In the genomic region with DNA sequence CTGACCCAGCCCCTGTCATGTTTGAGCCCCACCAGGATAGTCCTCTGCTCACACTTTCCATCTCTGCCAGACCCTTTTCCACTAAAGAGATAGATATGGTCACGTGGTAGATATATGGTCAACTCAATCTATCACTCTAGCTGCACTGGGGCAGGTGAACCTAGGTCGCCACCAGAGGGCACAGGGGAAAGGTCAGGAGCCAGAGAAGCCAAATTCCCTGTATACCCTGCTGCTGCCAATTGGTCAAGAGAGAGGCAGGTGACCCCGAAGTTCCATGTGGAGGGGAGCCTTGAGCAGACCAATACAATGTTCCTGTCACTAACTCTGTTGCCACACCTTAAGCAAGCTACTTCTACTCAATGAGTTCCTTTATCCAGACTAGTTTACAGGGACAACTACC, we compare ENCODE assay signal across 18 cellular contexts.
"Had no signal": no experiment of that assay in that cellular context is flagged by ENCODE, and none has a peak within 500 bp of the region (broad histone marks: within the 10 kb centered on the region; RNA-seq: fewer than 3 reads in every experiment).

No MANE protein-coding gene starts in this region.

- H3K4me3 ChIP-seq: coronary artery, gastroesophageal sphincter, mucosa of descending colon, sigmoid colon, skin epidermis had no signal

- H3K9me3 ChIP-seq: mucosa of descending colon had no signal

- H3K27ac Mint-ChIP-seq: immature natural killer cell; naive thymus-derived CD8-positive, alpha-beta T cell had no signal

- DNase-seq: effector CD4-positive, alpha-beta T cell; foreskin fibroblast; glutamatergic neuron; immature natural killer cell; kidney; left cardiac atrium; mucosa of descending colon; naive thymus-derived CD8-positive, alpha-beta T cell; posterior cingulate gyrus; sigmoid colon; stimulated activated CD4-positive, alpha-beta T cell treated with anti-CD3 and anti-CD28 coated beads, Interleukin-2, amount 100 ng/mL, for 24 hours; stimulated activated CD4-positive, alpha-beta T cell treated with anti-CD3 and anti-CD28 coated beads, Interleukin-4, amount 100 ng/mL, for 4 hours; stimulated activated naive CD4-positive, alpha-beta T cell treated with Interleukin-2 at 50 U/mL for 16 hours; trophoblast cell had no signal

- H3K4me3 Mint-ChIP-seq: immature natural killer cell; naive thymus-derived CD8-positive, alpha-beta T cell had no signal

- H3K4me1 ChIP-seq: gastroesophageal sphincter, sigmoid colon had no signal

- ATAC-seq: esophagus mucosa; gastroesophageal sphincter; left cardiac atrium; mucosa of descending colon; naive thymus-derived CD8-positive, alpha-beta T cell had no signal

- H3K27ac ChIP-seq: coronary artery, gastroesophageal sphincter, sigmoid colon, skin epidermis had no signal

- H3K4me1 Mint-ChIP-seq: immature natural killer cell; naive thymus-derived CD8-positive, alpha-beta T cell had no signal

- H3K36me3 Mint-ChIP-seq: immature natural killer cell had no signal

- H3K27me3 ChIP-seq: sigmoid colon had no signal

- H3K36me3 ChIP-seq: gastroesophageal sphincter, sigmoid colon had no signal
